1 cellular context compared by ENCODE assay signal in the genomic region with DNA sequence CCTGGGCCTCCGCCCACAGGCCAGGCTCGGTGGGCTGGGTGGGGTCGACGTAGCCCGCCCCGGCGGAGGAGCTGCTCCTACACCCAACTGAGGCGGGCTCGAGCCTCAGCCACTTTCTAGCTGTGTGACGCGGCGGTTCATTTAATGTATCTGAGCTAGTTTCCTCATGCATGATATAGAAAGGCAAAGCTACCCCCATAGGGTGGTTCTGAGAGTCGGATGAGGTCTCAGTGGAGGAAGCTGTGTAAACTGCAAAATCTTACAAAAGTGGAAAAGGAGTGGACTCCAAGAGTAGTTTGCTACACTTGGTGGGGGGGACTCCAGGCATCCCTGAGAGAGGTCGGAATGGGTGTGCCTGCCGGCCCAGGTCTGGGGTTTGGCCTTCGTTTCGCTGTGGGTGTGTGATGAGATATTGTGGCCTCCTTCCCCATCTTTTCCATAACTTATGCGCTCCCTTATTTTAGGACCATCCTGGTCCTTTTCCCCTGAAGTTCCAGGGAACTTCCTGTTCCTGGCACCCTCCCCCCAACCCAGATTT.
TF ChIP-seq lines count a peak whose summit lies in the region.

No MANE protein-coding gene starts in this region.

TF ChIP-seq in K562, 482 proteins besides CTCF, POLR2A, EP300 and RAD21 (continued from another document):
- no peak for TF ChIP-seq ZNF57 (CRISPR knock-in tag; IDR thresholded peaks at IDR 0.05)
